Comparison of ENCODE assay signal across 6 cellular contexts in genomic region chr10:120783098-120783497, GRCh38.
"Had no signal": no experiment of that assay in that cellular context is flagged by ENCODE, and none has a peak within 500 bp of the region (broad histone marks: within the 10 kb centered on the region; RNA-seq: fewer than 3 reads in every experiment).

No MANE protein-coding gene starts in this region.

- H3K4me1 Mint-ChIP-seq: IgD-negative memory B cell had no signal

- H3K4me3 Mint-ChIP-seq: IgD-negative memory B cell had no signal

- H3K9ac ChIP-seq: KMS-11 had no signal

- H3K4me2 ChIP-seq: KMS-11 had no signal

- H3K36me3 Mint-ChIP-seq: IgD-negative memory B cell had no signal

- DNase-seq: IMR-90, KBM-7 had no signal

- H3K4me3 ChIP-seq: K562 had no signal

- H3K27ac ChIP-seq: HL-60, KMS-11 had no signal

- H3K27ac Mint-ChIP-seq: IgD-negative memory B cell had no signal
